ENCODE assay signal across 19 cellular contexts in the genomic region with DNA sequence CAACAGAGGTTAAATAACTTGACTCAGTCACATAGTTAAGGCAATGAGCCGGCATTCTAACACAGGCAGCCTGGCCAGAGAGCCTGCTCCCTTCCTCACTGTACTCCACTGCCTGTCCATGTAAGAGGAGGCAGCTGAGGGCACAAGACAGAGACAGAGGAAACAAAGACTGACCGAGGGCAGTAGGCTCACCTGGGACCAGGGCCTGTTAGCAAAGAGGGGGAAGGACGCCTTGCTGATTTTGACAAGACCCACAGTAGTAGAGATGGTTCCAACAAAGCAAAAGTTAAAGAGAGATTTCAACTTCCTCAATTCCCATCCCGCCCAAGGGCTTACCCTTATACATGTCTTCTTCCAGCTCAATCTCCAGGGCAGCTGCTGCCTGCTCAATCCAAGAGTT. TPM values are rescaled to one million over a fixed set of nuclear protein-coding genes. Genes with fewer than 3 reads are reported as not detected.
DNase-seq lines count a peak whose midpoint lies in the region; ATAC-seq lines count a peak whose summit lies in the region.
"Had no signal": no experiment of that assay in that cellular context is flagged by ENCODE, and none has a peak within 500 bp of the region (broad histone marks: within the 10 kb centered on the region; RNA-seq: fewer than 3 reads in every experiment).

No MANE protein-coding gene starts in this region.

- peak overlapping the region; percentile 70 for H3K27ac Mint-ChIP-seq in activated naive CD4-positive, alpha-beta T cell treated with anti-CD3 and anti-CD28 coated beads for 36 hours
- H3K27ac Mint-ChIP-seq in stimulated activated naive B cell treated with anti-CD40 and anti-IgM and Interleukin-4, amounts not matched to agents 10 μg/mL and 1 μg/mL and 100 μg/mL, for 72 hours = peak overlapping the region; percentile 75
- H3K27ac Mint-ChIP-seq: dendritic cell treated with granulocyte-macrophage colony-stimulating factor and Interleukin-4, amounts not matched to agents 40 ng/mL and 50 ng/mL, for 4 days had no signal

- no peak overlapping the region for H3K27ac ChIP-seq in aorta (ENCODE audit: low read depth in 1 of 2, low read length in 2 of 2)

- DNase-seq in activated naive CD4-positive, alpha-beta T cell treated with anti-CD3 and anti-CD28 coated beads for 36 hours = no peak
- no peak for DNase-seq in activated naive CD4-positive, alpha-beta T cell treated with Interleukin-2 at 50 U/mL for 16 hours
- DNase-seq in MV-4-11 (lab: John Stamatoyannopoulos, UW) = peak; percentile 33
- DNase-seq in ecto neural progenitor cell (ENCODE audit: low spot score) = peak; percentile 9
- DNase-seq in stimulated activated naive B cell treated with anti-CD40 and anti-IgM and Interleukin-4, amounts not matched to agents 10 μg/mL and 1 μg/mL and 100 μg/mL, for 72 hours = no peak
- no peak for DNase-seq in aorta
- no peak for DNase-seq in GDM1 (lab: John Stamatoyannopoulos, UW)
- DNase-seq: activated CD4-positive, CD25-positive, alpha-beta regulatory T cell; erythroblast; GF-D8; KBM-7; NCI-H1417 treated with DMSO at 0.1 percent for 48 hours; RPMI8226; substantia nigra had no signal

- H3K36me3 ChIP-seq in aorta (ENCODE audit: control insufficient read depth in 1 of 2, insufficient read depth in 2 of 2, low read length in 1 of 2) = peaks cover 19 to 32% of the 10 kb centered on the region in 2 donors

- no peaks in the 10 kb centered on the region for H3K9me3 ChIP-seq in aorta (ENCODE audit: control insufficient read depth, low read length)

- H3K4me3 ChIP-seq in aorta (ENCODE audit: low read length in 2 of 2) = no peak overlapping the region

- H3K27me3 Mint-ChIP-seq in activated naive CD4-positive, alpha-beta T cell treated with anti-CD3 and anti-CD28 coated beads for 36 hours (ENCODE audit: low read depth) = no peaks in the 10 kb centered on the region
- H3K27me3 Mint-ChIP-seq in stimulated activated naive B cell treated with anti-CD40 and anti-IgM and Interleukin-4, amounts not matched to agents 10 μg/mL and 1 μg/mL and 100 μg/mL, for 72 hours = no peaks in the 10 kb centered on the region
- H3K27me3 Mint-ChIP-seq: brain; dendritic cell treated with granulocyte-macrophage colony-stimulating factor and Interleukin-4, amounts not matched to agents 40 ng/mL and 50 ng/mL, for 4 days had no signal

- 89% methylated on average over 4 of the region's 4 CpGs for WGBS in aorta, 2 donors

- H3K4me1 ChIP-seq in aorta (ENCODE audit: control insufficient read depth in 1 of 2, insufficient read depth in 2 of 2, low read length in 2 of 2) = no peaks in the 10 kb centered on the region

- peaks cover 54% of the 10 kb centered on the region for H3K36me3 Mint-ChIP-seq in activated naive CD4-positive, alpha-beta T cell treated with anti-CD3 and anti-CD28 coated beads for 36 hours (ENCODE audit: low read depth)
- peaks cover 50 to 78% of the 10 kb centered on the region in 2 donors for H3K36me3 Mint-ChIP-seq in stimulated activated naive B cell treated with anti-CD40 and anti-IgM and Interleukin-4, amounts not matched to agents 10 μg/mL and 1 μg/mL and 100 μg/mL, for 72 hours

- no peaks in the 10 kb centered on the region for H3K27me3 ChIP-seq in aorta (ENCODE audit: control insufficient read depth in 1 of 2, insufficient read depth in 2 of 2, low read length in 1 of 2)

- no peak overlapping the region for H3K4me3 Mint-ChIP-seq in activated naive CD4-positive, alpha-beta T cell treated with anti-CD3 and anti-CD28 coated beads for 36 hours
- no peak overlapping the region for H3K4me3 Mint-ChIP-seq in stimulated activated naive B cell treated with anti-CD40 and anti-IgM and Interleukin-4, amounts not matched to agents 10 μg/mL and 1 μg/mL and 100 μg/mL, for 72 hours
- H3K4me3 Mint-ChIP-seq: brain; dendritic cell treated with granulocyte-macrophage colony-stimulating factor and Interleukin-4, amounts not matched to agents 40 ng/mL and 50 ng/mL, for 4 days had no signal

- no peak for ATAC-seq in stimulated activated naive B cell treated with anti-CD40 and anti-IgM and Interleukin-4, amounts not matched to agents 10 μg/mL and 1 μg/mL and 100 μg/mL, for 72 hours (replicated peaks)
- no peak for ATAC-seq in aorta (ENCODE audit: low FRiP score)

- H3K4me1 Mint-ChIP-seq in activated naive CD4-positive, alpha-beta T cell treated with anti-CD3 and anti-CD28 coated beads for 36 hours (ENCODE audit: low read depth) = peaks cover 15% of the 10 kb centered on the region
- H3K4me1 Mint-ChIP-seq in stimulated activated naive B cell treated with anti-CD40 and anti-IgM and Interleukin-4, amounts not matched to agents 10 μg/mL and 1 μg/mL and 100 μg/mL, for 72 hours = peaks cover 7 to 13% of the 10 kb centered on the region in 2 donors

- intact Hi-C loops in activated naive CD4-positive, alpha-beta T cell treated with anti-CD3 and anti-CD28 coated beads for 36 hours (cut with micrococcal nuclease) = no loop called here
- intact Hi-C loops in aorta (cut with DNase I) = no loop called here

- no peaks in the 10 kb centered on the region for H3K9me3 Mint-ChIP-seq in activated naive CD4-positive, alpha-beta T cell treated with anti-CD3 and anti-CD28 coated beads for 36 hours
- no peaks in the 10 kb centered on the region for H3K9me3 Mint-ChIP-seq in stimulated activated naive B cell treated with anti-CD40 and anti-IgM and Interleukin-4, amounts not matched to agents 10 μg/mL and 1 μg/mL and 100 μg/mL, for 72 hours
- H3K9me3 Mint-ChIP-seq: brain; dendritic cell treated with granulocyte-macrophage colony-stimulating factor and Interleukin-4, amounts not matched to agents 40 ng/mL and 50 ng/mL, for 4 days had no signal

- CTCF ChIA-PET in activated naive CD4-positive, alpha-beta T cell treated with anti-CD3 and anti-CD28 coated beads for 36 hours (lab: Charles Lee) = interaction anchor here (2.2 to 2.3 kb wide), 2 partner anchors 17 to 84 kb away, joined by 11 read pairs; no protein-coding TSS in a partner anchor

RNA-seq across cellular contexts. Expression of gene OTUB2, which starts 26.5 kb away (rescaled TPM):
- total RNA-seq in activated naive CD4-positive, alpha-beta T cell treated with anti-CD3 and anti-CD28 coated beads for 36 hours = 1 to 10 TPM; 1.6 to 1.7 TPM
- under 1 TPM; 0.42 to 0.60 TPM for total RNA-seq in aorta
- polyA plus RNA-seq in aorta = not detected

RNA-seq across cellular contexts. Expression of gene DDX24, which starts 28.3 kb away (rescaled TPM):
- 100 to 1,000 TPM; 190 to 200 TPM for total RNA-seq in activated naive CD4-positive, alpha-beta T cell treated with anti-CD3 and anti-CD28 coated beads for 36 hours
- total RNA-seq in aorta = 100 to 1,000 TPM; 190 to 198 TPM
- 100 to 1,000 TPM in 1 of 2 donors, 10 to 100 TPM in 1; 43.7 to 158 TPM for polyA plus RNA-seq in aorta

RNA-seq across cellular contexts. Expression of gene IFI27L1, which starts 28.4 kb away (rescaled TPM):
- total RNA-seq in activated naive CD4-positive, alpha-beta T cell treated with anti-CD3 and anti-CD28 coated beads for 36 hours = 10 to 100 TPM; 33.9 to 35.8 TPM
- total RNA-seq in aorta = 10 to 100 TPM; 13.7 to 16.8 TPM
- polyA plus RNA-seq in aorta = 10 to 100 TPM; 20.8 to 21.8 TPM

RNA-seq across cellular contexts. Expression of gene CCDC197, which starts 55.6 kb away (rescaled TPM):
- not detected for total RNA-seq in activated naive CD4-positive, alpha-beta T cell treated with anti-CD3 and anti-CD28 coated beads for 36 hours
- under 1 TPM in 1 of 2 donors, not detected in 1; 0.60 TPM for total RNA-seq in aorta
- not detected for polyA plus RNA-seq in aorta
- total RNA-seq: glomerular endothelial cell, lung microvascular endothelial cell had no signal
- polyA plus RNA-seq: neural cell had no signal

RNA-seq across cellular contexts. Expression of gene IFI27, which starts 57.9 kb away (rescaled TPM):
- 1 to 10 TPM; 1.5 to 2.3 TPM for total RNA-seq in activated naive CD4-positive, alpha-beta T cell treated with anti-CD3 and anti-CD28 coated beads for 36 hours
- 100 to 1,000 TPM; 106 to 222 TPM for total RNA-seq in aorta
- 100 to 1,000 TPM in 1 of 2 donors, 10 to 100 TPM in 1; 42.4 to 107 TPM for polyA plus RNA-seq in aorta

Comparison
In these comparisons a context has a peak if more than half of its experiments do, and no peak if none do; other contexts are left out.
1. DNase-seq: peak in MV-4-11 (single experiment) and ecto neural progenitor cell (single experiment); none in activated naive CD4-positive, alpha-beta T cell treated with anti-CD3 and anti-CD28 coated beads for 36 hours (single experiment), activated naive CD4-positive, alpha-beta T cell treated with Interleukin-2 at 50 U/mL for 16 hours (single experiment), stimulated activated naive B cell treated with anti-CD40 and anti-IgM and Interleukin-4, amounts not matched to agents 10 μg/mL and 1 μg/mL and 100 μg/mL, for 72 hours (single experiment), aorta (0 of 2) and GDM1 (single experiment).